In genomic region chrX:48802813-48803261, GRCh38 we compare ENCODE assay signal across 9 cellular contexts. TPM values are rescaled to one million over a fixed set of nuclear protein-coding genes. Genes with fewer than 3 reads are reported as not detected.
DNase-seq lines count a peak whose midpoint lies in the region; TF ChIP-seq lines count a peak whose summit lies in the region.
"Had no signal": no experiment of that assay in that cellular context is flagged by ENCODE, and none has a peak within 500 bp of the region (broad histone marks: within the 10 kb centered on the region; RNA-seq: fewer than 3 reads in every experiment).

No MANE protein-coding gene starts in this region.

- 19% methylated on average over 7 of the region's 7 CpGs for WGBS in liver
- 33 to 34% methylated on average over 7 of the region's 7 CpGs for WGBS in thyroid gland, 2 donors
- 45 to 48% methylated on average over 7 of the region's 7 CpGs for whole genome bisulfite sequencing in lower leg skin, 2 donors

- H3K27me3 Mint-ChIP-seq in activated T-cell treated with anti-CD3 and anti-CD28 coated beads, Interleukin-2, amount 50 U/mL, for 24 hours, result peaks cover 20% of the 10 kb centered on the region

- no peak for DNase-seq in activated T-cell treated with anti-CD3 and anti-CD28 coated beads, Interleukin-2, amount 50 U/mL, for 24 hours
- DNase-seq in activated T-cell treated with anti-CD3 and anti-CD28 coated beads, Interleukin-2, amount 50 U/mL, for 48 hours, result no peak
- peak; percentile 0 for DNase-seq in adipocyte (ENCODE audit: low read depth)
- DNase-seq in thyroid gland, result no peak
- no peak for DNase-seq in lower leg skin (ENCODE audit: low spot score in 2 of 2)
- DNase-seq in dedifferentiated amniotic fluid mesenchymal stem cell (ENCODE audit: extremely low spot score), result no peak
- DNase-seq in HCEC 1CT, result no peak

- TF ChIP-seq CTCF in liver (IDR thresholded peaks at IDR 0.05; ENCODE audit: low read depth, low read length, missing input control), result no peak
- no peak for TF ChIP-seq CTCF in thyroid gland (IDR thresholded peaks at IDR 0.05)
- TF ChIP-seq CTCF in lower leg skin (IDR thresholded peaks at IDR 0.05), result no peak

- peaks cover 23% of the 10 kb centered on the region for H3K36me3 Mint-ChIP-seq in activated T-cell treated with anti-CD3 and anti-CD28 coated beads, Interleukin-2, amount 50 U/mL, for 24 hours (ENCODE audit: low read depth)

- H3K4me3 ChIP-seq in adipocyte (ENCODE audit: low read length) (peak overlapping the region; percentile 84), liver (ENCODE audit: low read depth in 1 of 3, low read length in 3 of 3) (peak overlapping the region; percentile 62 to 74 (median 64)), thyroid gland (replicated peaks in 1 of 3) (peak overlapping the region in 1 of 3 donors; percentile 34), lower leg skin (ENCODE audit: low read depth, poor library complexity, severe bottlenecking) (no peak overlapping the region)

- H3K9ac ChIP-seq in adipocyte (ENCODE audit: low read length) (peak overlapping the region; percentile 91), liver (ENCODE audit: low read depth in 1 of 2, low read length in 2 of 2) (peak overlapping the region in 1 of 2 donors; percentile 96)

- peaks cover 26% of the 10 kb centered on the region for H3K4me1 Mint-ChIP-seq in activated T-cell treated with anti-CD3 and anti-CD28 coated beads, Interleukin-2, amount 50 U/mL, for 24 hours (ENCODE audit: low read depth)

- TF ChIP-seq RAD21 in liver (IDR thresholded peaks at IDR 0.05), result no peak

- TF ChIP-seq POLR2A in thyroid gland (IDR thresholded peaks at IDR 0.05) (no peak), lower leg skin (IDR thresholded peaks at IDR 0.05) (no peak)

- H3K4me3 Mint-ChIP-seq in activated T-cell treated with anti-CD3 and anti-CD28 coated beads, Interleukin-2, amount 50 U/mL, for 24 hours, result peak overlapping the region; percentile 87

- H3K4me1 ChIP-seq in adipocyte (ENCODE audit: control insufficient read depth, insufficient read depth, low read length), result no peaks in the 10 kb centered on the region
- peaks cover 2 to 14% (median 5%) of the 10 kb centered on the region in 4 donors for H3K4me1 ChIP-seq in liver (ENCODE audit: control insufficient read depth in 4 of 4, insufficient read depth in 4 of 4, low read length in 3 of 4)
- peaks cover 0 to 4% of the 10 kb centered on the region in 2 donors for H3K4me1 ChIP-seq in thyroid gland

- no peaks in the 10 kb centered on the region for H3K9me3 Mint-ChIP-seq in activated T-cell treated with anti-CD3 and anti-CD28 coated beads, Interleukin-2, amount 50 U/mL, for 24 hours

- H3K27me3 ChIP-seq in adipocyte (replicated peaks; ENCODE audit: control insufficient read depth, insufficient read depth, low read length) (no peaks in the 10 kb centered on the region), liver (ENCODE audit: control insufficient read depth in 4 of 4, insufficient read depth in 4 of 4, low read length in 3 of 4) (no peaks in the 10 kb centered on the region), thyroid gland (no peaks in the 10 kb centered on the region)

- peak overlapping the region; percentile 97 for H3K27ac Mint-ChIP-seq in activated T-cell treated with anti-CD3 and anti-CD28 coated beads, Interleukin-2, amount 50 U/mL, for 24 hours

- H3K27ac ChIP-seq in liver (ENCODE audit: low read depth in 1 of 2, low read length in 2 of 2), result peak overlapping the region; percentile 95 to 96
- peak overlapping the region; percentile 81 to 97 (median 86) for H3K27ac ChIP-seq in thyroid gland

- intact Hi-C loops in thyroid gland (cut with DNase I), result no loop called here
- intact Hi-C loops in lower leg skin (cut with DNase I; ENCODE audit: low total_unique reads), result no loop called here

- H3K36me3 ChIP-seq in adipocyte (ENCODE audit: control insufficient read depth, insufficient read depth, low read length, severe bottlenecking) (peaks cover 3% of the 10 kb centered on the region), liver (ENCODE audit: control insufficient read depth in 4 of 4, insufficient read depth in 3 of 4, low read depth in 1 of 4, low read length in 3 of 4) (peaks cover 0 to 9% (median 4%) of the 10 kb centered on the region in 4 donors), thyroid gland (no peaks in the 10 kb centered on the region)

- H3K9me3 ChIP-seq in adipocyte (ENCODE audit: control insufficient read depth, low read length) (no peaks in the 10 kb centered on the region), liver (ENCODE audit: control insufficient read depth in 4 of 4, low read length in 3 of 4) (no peaks in the 10 kb centered on the region), thyroid gland (no peaks in the 10 kb centered on the region)

TF ChIP-seq in liver, 16 proteins besides CTCF, POLR2A, EP300 and RAD21:
- TF ChIP-seq GABPA (IDR thresholded peaks at IDR 0.05 in 1 of 2, conservative IDR thresholded peaks at IDR 0.05 in 1 of 2) (no peak), HNF4A (conservative IDR thresholded peaks at IDR 0.05) (peak; percentile 50 to 59), REST (IDR thresholded peaks at IDR 0.05) (peak; percentile 6)

RNA-seq across cellular contexts. Expression of gene HDAC6, which starts 1.0 kb away (rescaled TPM):
- total RNA-seq in liver, result 10 to 100 TPM; 48.1 to 80.5 TPM
- polyA plus RNA-seq in liver, result 10 to 100 TPM; 54.4 to 59.2 TPM
- 100 to 1,000 TPM in 1 of 4 donors, 10 to 100 TPM in 3; 80.4 to 124 (median 90.5) TPM for total RNA-seq in thyroid gland
- 10 to 100 TPM; 55.3 to 90.2 (median 67.9) TPM for total RNA-seq in lower leg skin

RNA-seq across cellular contexts. Expression of gene GATA1, which starts 16.4 kb away (rescaled TPM):
- total RNA-seq in liver (10 to 100 TPM in 1 of 2 donors, not detected in 1; 39.9 TPM), thyroid gland (not detected), lower leg skin (not detected)
- polyA plus RNA-seq in liver, result under 1 TPM in 1 of 2 donors, not detected in 1; 0.05 TPM
- total RNA-seq: LHCN-M2 had no signal

RNA-seq across cellular contexts. Expression of gene ERAS, which starts 23.5 kb away (rescaled TPM):
- total RNA-seq in liver, result not detected
- not detected for polyA plus RNA-seq in liver
- not detected for total RNA-seq in thyroid gland
- total RNA-seq in lower leg skin, result not detected
- total RNA-seq: LHCN-M2 had no signal

RNA-seq across cellular contexts. Expression of gene PCSK1N, which starts 32.6 kb away (rescaled TPM):
- total RNA-seq in liver (1 to 10 TPM in 1 of 2 donors, under 1 TPM in 1; 0.08 to 5.4 TPM), thyroid gland (1 to 10 TPM; 1.5 to 4.0 (median 3.4) TPM), lower leg skin (10 to 100 TPM in 2 of 4 donors, 1 to 10 TPM in 2; 2.9 to 16.7 (median 8.5) TPM)
- 1 to 10 TPM in 1 of 2 donors, under 1 TPM in 1; 0.05 to 1.8 TPM for polyA plus RNA-seq in liver

RNA-seq across cellular contexts. Expression of gene GLOD5, which starts 41.3 kb away (rescaled TPM):
- under 1 TPM in 1 of 2 donors, not detected in 1; 0.67 TPM for total RNA-seq in liver
- 1 to 10 TPM; 2.1 to 3.4 TPM for polyA plus RNA-seq in liver
- total RNA-seq in thyroid gland, result 1 to 10 TPM in 2 of 4 donors, not detected in 2; 1.2 to 3.3 TPM
- total RNA-seq in lower leg skin, result not detected
- total RNA-seq: LHCN-M2 had no signal
